ENCODE assay signal across 23 cellular contexts in genomic region chr12:78725033-78725432, GRCh38.
"Had no signal": no experiment of that assay in that cellular context is flagged by ENCODE, and none has a peak within 500 bp of the region (broad histone marks: within the 10 kb centered on the region; RNA-seq: fewer than 3 reads in every experiment).

No MANE protein-coding gene starts in this region.

- FAIRE-seq: kidney, pancreas had no signal

- H3K36me3 ChIP-seq: gastrocnemius medialis, heart left ventricle, neutrophil, pancreas, spleen, tibial artery had no signal

- H3K4me3 ChIP-seq: gastrocnemius medialis, heart left ventricle, hepatocyte, lung, mucosa of descending colon, pancreas, spleen, testis, tibial artery had no signal

- H3K4me1 ChIP-seq: gastrocnemius medialis, heart left ventricle, pancreas, spleen, testis, tibial artery had no signal

- H3K9me3 ChIP-seq: gastrocnemius medialis, heart left ventricle, mucosa of descending colon, neutrophil, pancreas, spleen, testis, tibial artery had no signal

- H3K27me3 ChIP-seq: gastrocnemius medialis, heart left ventricle, hepatocyte, neutrophil, pancreas, spleen, testis, tibial artery had no signal

- H3K79me2 ChIP-seq: hepatocyte had no signal

- DNase-seq: effector CD8-positive, alpha-beta T cell; endodermal cell; gastrocnemius medialis; heart left ventricle; kidney; mucosa of descending colon; naive B cell; pancreas; spleen; stimulated activated CD4-positive, alpha-beta T cell treated with anti-CD3 and anti-CD28 coated beads, Interleukin-4, amount 100 ng/mL, for 4 hours; stimulated activated naive CD8-positive, alpha-beta T cell treated with anti-CD3 and anti-CD28 coated beads, Interleukin-15, Interleukin-2, amounts not matched to agents 100 U/mL and 50 U/mL, for 24 hours; substantia nigra; testis; tibial artery had no signal

- H2AFZ ChIP-seq: hepatocyte had no signal

- H3K27ac ChIP-seq: epithelial cell of prostate, gastrocnemius medialis, heart left ventricle, neutrophil, pancreas, spleen, testis, tibial artery had no signal

- ATAC-seq: esophagus mucosa; gastrocnemius medialis; heart left ventricle; left lobe of liver; mucosa of descending colon; natural killer cell treated with Interleukin-12 subunit alpha and Interleukin-12 subunit beta and Interleukin-15 and Interleukin-18, amount 100 ng/mL, for 72 hours; pancreas; sciatic nerve; stimulated activated memory B cell treated with anti-CD40 and anti-IgM and Interleukin-4, amounts not matched to agents 10 μg/mL and 1 μg/mL and 100 μg/mL, for 72 hours; stimulated activated naive CD8-positive, alpha-beta T cell treated with anti-CD3 and anti-CD28 coated beads, Interleukin-15, Interleukin-2, amounts not matched to agents 100 U/mL and 50 U/mL, for 24 hours had no signal
